In the genomic region with DNA sequence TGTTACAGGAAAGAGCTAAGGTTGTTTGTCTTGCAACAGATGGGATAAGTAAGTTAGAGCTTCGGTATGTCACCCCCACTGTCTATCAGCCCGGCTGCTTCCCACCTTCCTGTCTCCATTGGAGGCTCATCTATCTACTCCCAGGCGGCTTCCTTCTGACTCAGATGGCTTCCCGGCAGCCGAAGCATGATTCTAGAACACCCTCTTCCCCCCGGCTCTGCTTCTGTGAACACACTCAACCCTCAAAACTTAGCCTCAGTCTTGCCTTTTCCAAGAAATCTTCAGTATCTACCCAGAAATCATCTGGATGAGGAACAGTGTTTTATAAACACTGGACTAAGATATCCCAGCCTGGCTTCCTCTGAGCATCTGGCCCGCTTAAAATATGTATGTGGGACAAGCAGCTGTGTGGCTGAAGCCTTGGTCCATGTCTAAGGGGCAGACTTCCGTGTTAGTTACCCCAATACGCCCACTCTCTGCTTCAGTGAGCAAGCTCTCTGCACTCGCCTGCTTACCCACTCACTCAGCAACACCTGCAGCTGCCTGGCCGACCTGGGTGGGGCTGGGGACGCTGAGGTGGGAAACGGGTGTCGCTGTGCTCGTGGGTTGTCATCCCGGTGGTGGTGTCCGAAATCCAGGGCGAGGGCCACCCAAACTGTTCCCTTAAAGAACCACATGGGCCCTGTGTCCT, we compare ENCODE assay signal across 9 cellular contexts. TPM values are rescaled to one million over a fixed set of nuclear protein-coding genes. Genes with fewer than 3 reads are reported as not detected.
DNase-seq lines count a peak whose midpoint lies in the region; ATAC-seq and TF ChIP-seq lines count a peak whose summit lies in the region.
"Had no signal": no experiment of that assay in that cellular context is flagged by ENCODE, and none has a peak within 500 bp of the region (broad histone marks: within the 10 kb centered on the region; RNA-seq: fewer than 3 reads in every experiment).

No MANE protein-coding gene starts in this region.

- peak; percentile 17 for DNase-seq in RWPE2 (ENCODE audit: low spot score)
- no peak for DNase-seq in glutamatergic neuron
- no peak for DNase-seq in activated gamma-delta T cell treated with Interleukin-2 at 50 U/mL for 16 hours
- no peak for DNase-seq in foreskin melanocyte
- DNase-seq in hippocampal formation (lab: John Stamatoyannopoulos, UW) = no peak
- DNase-seq: activated CD8-positive, alpha-beta memory T cell treated with anti-CD3 and anti-CD28 coated beads for 24 hours had no signal

- no peak for TF ChIP-seq CTCF in RWPE2 (IDR thresholded peaks at IDR 0.05; ENCODE audit: poor library complexity, severe bottlenecking)
- no peak for TF ChIP-seq CTCF in glutamatergic neuron (IDR thresholded peaks at IDR 0.05; ENCODE audit: partially characterized antibody, unreplicated experiment)

- H3K36me3 Mint-ChIP-seq in glutamatergic neuron (ENCODE audit: unreplicated experiment) = no peaks in the 10 kb centered on the region

- H3K4me1 Mint-ChIP-seq in glutamatergic neuron (ENCODE audit: low read depth, unreplicated experiment) = peaks cover 23% of the 10 kb centered on the region

- H3K4me3 ChIP-seq in RWPE2 (ENCODE audit: severe bottlenecking) (no peak overlapping the region), skin epidermis (no peak overlapping the region)

- peaks cover 22% of the 10 kb centered on the region for H3K4me1 ChIP-seq in RWPE2 (ENCODE audit: insufficient read depth, poor library complexity, severe bottlenecking)

- H3K36me3 ChIP-seq in RWPE2 (ENCODE audit: low read depth) = no peaks in the 10 kb centered on the region

- no peaks in the 10 kb centered on the region for H3K9me3 ChIP-seq in RWPE2 (ENCODE audit: severe bottlenecking)

- ATAC-seq in GM21360 (IDR thresholded peaks at IDR 0.05; ENCODE audit: unreplicated experiment) (peak; percentile 60), RWPE2 (ENCODE audit: low read depth) (peak; percentile 85), GM21576 (IDR thresholded peaks at IDR 0.05; ENCODE audit: unreplicated experiment) (no peak)

- H3K27ac Mint-ChIP-seq in glutamatergic neuron (ENCODE audit: unreplicated experiment) = peak overlapping the region; percentile 4

- no peak overlapping the region for H3K4me3 Mint-ChIP-seq in glutamatergic neuron (ENCODE audit: unreplicated experiment)

- peaks cover 2% of the 10 kb centered on the region for H3K9me3 Mint-ChIP-seq in glutamatergic neuron (ENCODE audit: unreplicated experiment)

- no peaks in the 10 kb centered on the region for H3K27me3 ChIP-seq in RWPE2 (ENCODE audit: insufficient read depth, poor library complexity, severe bottlenecking)

- H3K27ac ChIP-seq in RWPE2 (ENCODE audit: poor library complexity, severe bottlenecking) (peak overlapping the region; percentile 79), skin epidermis (peak overlapping the region in 14 of 21 experiments; percentile 12 to 76 (median 42))

- H3K27me3 Mint-ChIP-seq in glutamatergic neuron (ENCODE audit: unreplicated experiment) = peaks cover 2% of the 10 kb centered on the region

RNA-seq across cellular contexts. Expression of a gene that starts 12.0 kb away (rescaled TPM):
- not detected for total RNA-seq in glutamatergic neuron (ENCODE audit: unreplicated experiment)
